Comparison of ENCODE assay signal across 19 cellular contexts in the genomic region with DNA sequence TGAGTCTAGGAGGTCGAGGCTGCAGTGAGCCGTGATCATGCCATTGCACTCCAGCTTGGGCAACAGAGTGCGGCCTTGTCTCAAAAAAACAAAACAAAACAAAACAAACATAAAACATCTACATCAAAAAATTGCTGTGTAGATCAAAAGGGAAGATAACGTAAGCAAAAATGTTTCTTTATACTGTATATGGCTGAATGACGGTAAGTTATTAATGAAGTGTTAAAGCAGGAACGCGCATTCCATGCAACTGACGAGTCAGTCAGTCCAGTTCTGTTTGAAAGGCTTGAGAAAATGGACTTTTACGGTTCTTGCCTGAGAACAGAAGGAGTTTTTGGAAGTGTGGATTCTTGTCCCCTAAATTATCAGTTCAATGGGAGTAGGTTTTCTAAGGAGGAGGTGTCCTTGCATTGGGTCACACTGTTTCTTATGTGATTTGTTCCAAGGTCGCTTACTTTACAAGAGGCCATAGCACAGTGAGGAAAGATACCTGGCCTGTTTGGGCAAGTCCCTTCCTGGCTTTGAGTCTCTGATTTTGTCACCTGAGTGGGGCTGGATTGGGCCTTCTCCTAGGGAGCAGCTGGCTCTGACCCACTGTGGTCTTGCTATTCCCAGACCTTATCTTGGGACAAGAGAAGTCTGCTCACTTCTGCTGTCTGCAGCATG. TPM values are rescaled to one million over a fixed set of nuclear protein-coding genes. Genes with fewer than 3 reads are reported as not detected.
DNase-seq lines count a peak whose midpoint lies in the region; ATAC-seq, FAIRE-seq and TF ChIP-seq lines count a peak whose summit lies in the region.
"Had no signal": no experiment of that assay in that cellular context is flagged by ENCODE, and none has a peak within 500 bp of the region (broad histone marks: within the 10 kb centered on the region; RNA-seq: fewer than 3 reads in every experiment).

No MANE protein-coding gene starts in this region.

- FAIRE-seq in bronchial epithelial cell (lab: Jason Lieb, UNC) = no peak
- FAIRE-seq: GM12878, GM18507 had no signal

- H3K4me3 ChIP-seq in breast epithelium (no peak overlapping the region), bronchial epithelial cell (ENCODE audit: low read depth, low read length) (no peak overlapping the region), esophagus squamous epithelium (no peak overlapping the region), skin epidermis (no peak overlapping the region)
- H3K4me3 ChIP-seq: BLaER1 treated with 17β-estradiol and CSF1 and Interleukin-3, amounts not matched to agents 10 nM and 100 nM; GM12878; MG63; Peyer's patch had no signal

- TF ChIP-seq CTCF in breast epithelium (IDR thresholded peaks at IDR 0.05) = no peak
- TF ChIP-seq CTCF in MCF 10A (IDR thresholded peaks at IDR 0.05; ENCODE audit: unreplicated experiment) = no peak
- TF ChIP-seq CTCF in bronchial epithelial cell (IDR thresholded peaks at IDR 0.05; ENCODE audit: insufficient read depth, low read length, severe bottlenecking) = no peak
- TF ChIP-seq CTCF in esophagus squamous epithelium (IDR thresholded peaks at IDR 0.05) = no peak

- CTCF ChIA-PET in MCF 10A (lab: Yijun Ruan, JAX) = interaction anchor here (0.6 to 3.7 kb wide), 5 partner anchors 13 to 819 kb away, joined by 3 to 32 read pairs (median 5); no protein-coding TSS in a partner anchor

- intact Hi-C loops in breast epithelium (cut with DNase I; ENCODE audit: low total_unique reads) = no loop called here
- intact Hi-C loops in MCF 10A (cut with micrococcal nuclease) = no loop called here
- intact Hi-C loops in esophagus squamous epithelium (cut with DNase I) = loop anchor here (5.0 kb wide), 1 partner anchor 88 kb away; no protein-coding TSS in a partner anchor

- H3K4me1 Mint-ChIP-seq in MCF 10A (ENCODE audit: insufficient read depth, unreplicated experiment) = peaks cover 16% of the 10 kb centered on the region

- BruUV-seq in MCF 10A (replicated peaks; lab: Mats Ljungman, UMichigan) = no TSS peak

- no peaks in the 10 kb centered on the region for H3K36me3 Mint-ChIP-seq in MCF 10A (ENCODE audit: insufficient read depth, unreplicated experiment)

- no peak for ATAC-seq in HG02798 (IDR thresholded peaks at IDR 0.05; ENCODE audit: poor library complexity, unreplicated experiment)
- ATAC-seq: GM12878 had no signal

- no peak overlapping the region for H3K27ac Mint-ChIP-seq in MCF 10A (ENCODE audit: low read depth, unreplicated experiment)

- H3K27me3 ChIP-seq in breast epithelium (no peaks in the 10 kb centered on the region), bronchial epithelial cell (ENCODE audit: control insufficient read depth, insufficient read depth, low read length) (no peaks in the 10 kb centered on the region), esophagus squamous epithelium (no peaks in the 10 kb centered on the region)
- H3K27me3 ChIP-seq: BLaER1 treated with 17β-estradiol and CSF1 and Interleukin-3, amounts not matched to agents 10 nM and 100 nM; MG63; Peyer's patch had no signal

- no peak for DNase-seq in breast epithelium (ENCODE audit: low spot score in 2 of 2)
- DNase-seq in MCF 10A (ENCODE audit: unreplicated experiment) = no peak
- peak; percentile 67 for DNase-seq in bronchial epithelial cell (ENCODE audit: low read depth)
- no peak for DNase-seq in esophagus squamous epithelium (lab: John Stamatoyannopoulos, UW)
- DNase-seq in NCI-H1930 (lab: John Stamatoyannopoulos, UW) = no peak
- DNase-seq in H4 (ENCODE audit: low spot score) = no peak
- DNase-seq: 8988T, MG63, NCI-H1092 treated with DMSO at 0.1 percent for 48 hours, NCI-H187 treated with DMSO at 0.1 percent for 48 hours, NCI-H510A, SIG-M5 had no signal

- H3K4me3 Mint-ChIP-seq in MCF 10A (ENCODE audit: unreplicated experiment) = no peak overlapping the region

- H3K4me1 ChIP-seq in breast epithelium = no peaks in the 10 kb centered on the region
- H3K4me1 ChIP-seq in esophagus squamous epithelium = peaks cover 22 to 59% (median 41%) of the 10 kb centered on the region in 3 donors
- H3K4me1 ChIP-seq: Peyer's patch had no signal

- H3K27ac ChIP-seq in breast epithelium (peak overlapping the region; percentile 40 to 48), esophagus squamous epithelium (peak overlapping the region; percentile 62 to 84 (median 80)), skin epidermis (peak overlapping the region in 11 of 21 experiments; percentile 6 to 72 (median 36))
- H3K27ac ChIP-seq: BLaER1 treated with 17β-estradiol and CSF1 and Interleukin-3, amounts not matched to agents 10 nM and 100 nM; KMS-11; Peyer's patch had no signal

- H3K27me3 Mint-ChIP-seq in MCF 10A (ENCODE audit: insufficient read depth, unreplicated experiment) = no peaks in the 10 kb centered on the region

- WGBS in esophagus squamous epithelium, 2 donors = 60 to 61% methylated on average over 10 of the region's 10 CpGs

- peaks cover 6% of the 10 kb centered on the region for H3K9me3 Mint-ChIP-seq in MCF 10A (ENCODE audit: unreplicated experiment)

- POLR2A ChIA-PET in MCF 10A (lab: Yijun Ruan, JAX) = no interaction called here

- H3K36me3 ChIP-seq in breast epithelium (no peaks in the 10 kb centered on the region), bronchial epithelial cell (ENCODE audit: control insufficient read depth, insufficient read depth, low read length) (no peaks in the 10 kb centered on the region), esophagus squamous epithelium (no peaks in the 10 kb centered on the region)
- H3K36me3 ChIP-seq: BLaER1 treated with 17β-estradiol and CSF1 and Interleukin-3, amounts not matched to agents 10 nM and 100 nM; MG63; Peyer's patch had no signal

- peaks cover 0 to 6% of the 10 kb centered on the region in 2 donors for H3K9me3 ChIP-seq in breast epithelium
- no peaks in the 10 kb centered on the region for H3K9me3 ChIP-seq in esophagus squamous epithelium
- H3K9me3 ChIP-seq: MG63, Peyer's patch had no signal

- TF ChIP-seq POLR2A in breast epithelium (IDR thresholded peaks at IDR 0.05) (no peak), esophagus squamous epithelium (IDR thresholded peaks at IDR 0.05) (no peak)

RNA-seq across cellular contexts. Expression of a gene that starts 6.6 kb away (rescaled TPM):
- 1 to 10 TPM; 2.6 to 8.0 (median 4.5) TPM for total RNA-seq in breast epithelium
- 0.20 and 0.70 TPM in 2 replicates for total RNA-seq in MCF 10A (2022)
- 0.77 and 1.3 TPM in 2 replicates for total RNA-seq in bronchial epithelial cell
- total RNA-seq in esophagus squamous epithelium = 10 to 100 TPM; 15.6 to 36.1 (median 30.3) TPM
- total RNA-seq in H4 (2014; rRNA removed; shearing (Covaris generic)) = 0.37 and 0.74 TPM in 2 replicates
